Comparison of ENCODE assay signal across 22 cellular contexts in genomic region chrX:82816572-82816971, GRCh38.
DNase-seq lines count a peak whose midpoint lies in the region; FAIRE-seq and TF ChIP-seq lines count a peak whose summit lies in the region.
"Had no signal": no experiment of that assay in that cellular context is flagged by ENCODE, and none has a peak within 500 bp of the region (broad histone marks: within the 10 kb centered on the region; RNA-seq: fewer than 3 reads in every experiment).

No MANE protein-coding gene starts in this region.

- H3K27ac ChIP-seq in breast epithelium = no peak overlapping the region
- H3K27ac ChIP-seq in SJSA1 = peak overlapping the region; percentile 62
- no peak overlapping the region for H3K27ac ChIP-seq in colonic mucosa
- H3K27ac ChIP-seq: 22Rv1, C4-2B, GM23248, SJCRH30 had no signal

- peak; percentile 56 for DNase-seq in MCF 10A (ENCODE audit: unreplicated experiment)
- no peak for DNase-seq in breast epithelium (ENCODE audit: low spot score in 2 of 2)
- DNase-seq in SJSA1 (ENCODE audit: low read depth in 1 of 2, low spot score in 2 of 2) = peak in 1 of 2 experiments; percentile 13
- DNase-seq in fibroblast of mammary gland (ENCODE audit: low read depth) = peak; percentile 2
- peak; percentile 3 for DNase-seq in urothelium cell line (ENCODE audit: low spot score)
- DNase-seq in occipital lobe (lab: John Stamatoyannopoulos, UW) = no peak
- no peak for DNase-seq in C1 segment of cervical spinal cord (lab: John Stamatoyannopoulos, UW)
- no peak for DNase-seq in colonic mucosa
- DNase-seq: Caco-2, DMS79 treated with DMSO at 0.1 percent for 48 hours, GM23248, MM.1S, NCI-H1105 treated with DMSO at 0.1 percent for 48 hours, NCI-H187 treated with DMSO at 0.1 percent for 48 hours, NCI-H2171, NCI-H446 treated with DMSO at 0.1 percent for 48 hours, NCI-H774, SJCRH30 had no signal

- H3K27me3 ChIP-seq in breast epithelium (peaks cover 0 to 4% of the 10 kb centered on the region in 2 donors), SJSA1 (replicated peaks) (no peaks in the 10 kb centered on the region), colonic mucosa (no peaks in the 10 kb centered on the region)
- H3K27me3 ChIP-seq: SJCRH30 had no signal

- TF ChIP-seq POLR2A in breast epithelium (IDR thresholded peaks at IDR 0.05) = no peak

- no peaks in the 10 kb centered on the region for H3K36me3 ChIP-seq in breast epithelium
- no peaks in the 10 kb centered on the region for H3K36me3 ChIP-seq in SJSA1
- H3K36me3 ChIP-seq in colonic mucosa = no peaks in the 10 kb centered on the region
- H3K36me3 ChIP-seq: SJCRH30 had no signal

- intact Hi-C loops in MCF 10A (cut with micrococcal nuclease) = loop anchor here (10.0 kb wide), 1 partner anchor 132 kb away; no protein-coding TSS in a partner anchor
- intact Hi-C loops in breast epithelium (cut with DNase I; ENCODE audit: low total_unique reads) = no loop called here
- intact Hi-C loops in colonic mucosa (cut with DNase I) = no loop called here

- no peak overlapping the region for H3K9ac ChIP-seq in colonic mucosa (ENCODE audit: low read depth in 2 of 2, low read length in 2 of 2)
- H3K9ac ChIP-seq: GM23248 had no signal

- peak overlapping the region; percentile 55 for H3K4me3 Mint-ChIP-seq in MCF 10A (ENCODE audit: unreplicated experiment)

- peaks cover 1% of the 10 kb centered on the region for H3K9me3 Mint-ChIP-seq in MCF 10A (ENCODE audit: unreplicated experiment)

- H3K9me3 ChIP-seq in breast epithelium (peaks cover 4 to 5% of the 10 kb centered on the region in 2 donors), SJSA1 (replicated peaks) (no peaks in the 10 kb centered on the region), colonic mucosa (no peaks in the 10 kb centered on the region)
- H3K9me3 ChIP-seq: Caco-2, SJCRH30 had no signal

- H3K4me1 Mint-ChIP-seq in MCF 10A (ENCODE audit: insufficient read depth, unreplicated experiment) = peaks cover 31% of the 10 kb centered on the region

- no peak for FAIRE-seq in urothelium cell line (lab: Jason Lieb, UNC)
- FAIRE-seq: G401.6, K562 had no signal

- H3K4me3 ChIP-seq in breast epithelium (no peak overlapping the region), SJSA1 (no peak overlapping the region), fibroblast of mammary gland (ENCODE audit: control insufficient read depth, low read depth, low read length) (no peak overlapping the region), colonic mucosa (no peak overlapping the region)
- H3K4me3 ChIP-seq: GM23248, K562, SJCRH30 had no signal

- peak overlapping the region; percentile 96 for H3K27ac Mint-ChIP-seq in MCF 10A (ENCODE audit: low read depth, unreplicated experiment)

- BruUV-seq in MCF 10A (replicated peaks; lab: Mats Ljungman, UMichigan) = TSS peak; percentile 56

- CTCF ChIA-PET in MCF 10A (lab: Yijun Ruan, JAX) = interaction anchor here (0.6 to 2.7 kb wide), 4 partner anchors 8 to 597 kb away, joined by 3 to 8 read pairs (median 4); no protein-coding TSS in a partner anchor

- H3K36me3 Mint-ChIP-seq in MCF 10A (ENCODE audit: insufficient read depth, unreplicated experiment) = peaks cover 35% of the 10 kb centered on the region

- POLR2A ChIA-PET in MCF 10A (lab: Yijun Ruan, JAX) = interaction anchor here (0.7 to 5.3 kb wide), 2 partner anchors 59 to 256 kb away, joined by 3 to 68 read pairs; no protein-coding TSS in a partner anchor

- TF ChIP-seq CTCF in MCF 10A (IDR thresholded peaks at IDR 0.05; ENCODE audit: unreplicated experiment) = no peak
- no peak for TF ChIP-seq CTCF in breast epithelium (IDR thresholded peaks at IDR 0.05)
- no peak for TF ChIP-seq CTCF in fibroblast of mammary gland (conservative IDR thresholded peaks at IDR 0.05; ENCODE audit: control insufficient read depth, insufficient read depth, low read depth, low read length)
- TF ChIP-seq CTCF in colonic mucosa (IDR thresholded peaks at IDR 0.05) = no peak

- no peaks in the 10 kb centered on the region for H3K27me3 Mint-ChIP-seq in MCF 10A (ENCODE audit: insufficient read depth, unreplicated experiment)

- no peaks in the 10 kb centered on the region for H3K4me1 ChIP-seq in breast epithelium
- H3K4me1 ChIP-seq in SJSA1 (replicated peaks) = peaks cover 24% of the 10 kb centered on the region
- no peaks in the 10 kb centered on the region for H3K4me1 ChIP-seq in colonic mucosa
- H3K4me1 ChIP-seq: SJCRH30 had no signal

Comparison
In these comparisons a context has a peak if more than half of its experiments do, and no peak if none do; other contexts are left out.
1. DNase-seq: peak in MCF 10A (single experiment), fibroblast of mammary gland (single experiment) and urothelium cell line (single experiment); none in breast epithelium (0 of 2), occipital lobe (single experiment), C1 segment of cervical spinal cord (0 of 14) and colonic mucosa (single experiment).